24 cellular contexts compared by ENCODE assay signal in genomic region chr6:31169123-31169857, GRCh38. TPM values are rescaled to one million over a fixed set of nuclear protein-coding genes. Genes with fewer than 3 reads are reported as not detected.
DNase-seq lines count a peak whose midpoint lies in the region; ATAC-seq, FAIRE-seq and TF ChIP-seq lines count a peak whose summit lies in the region.
"Had no signal": no experiment of that assay in that cellular context is flagged by ENCODE, and none has a peak within 500 bp of the region (broad histone marks: within the 10 kb centered on the region; RNA-seq: fewer than 3 reads in every experiment).

No MANE protein-coding gene starts in this region.

- peak; percentile 65 for ATAC-seq in K562
- ATAC-seq: heart left ventricle; stimulated activated naive CD8-positive, alpha-beta T cell treated with anti-CD3 and anti-CD28 coated beads, Interleukin-15, Interleukin-2, amounts not matched to agents 100 U/mL and 50 U/mL, for 24 hours had no signal

- no peaks in the 10 kb centered on the region for H3K9me3 ChIP-seq in K562 (replicated peaks; ENCODE audit: control insufficient read depth, insufficient read depth, low read depth, low read length)
- H3K9me3 ChIP-seq: A549; BLaER1 treated with 17β-estradiol and CSF1 and Interleukin-3, amounts not matched to agents 10 nM and 100 nM; heart left ventricle; right atrium auricular region; upper lobe of left lung had no signal

- no peak for TF ChIP-seq RAD21 in K562 (CRISPR knock-in tag; conservative IDR thresholded peaks at IDR 0.05 in 1 of 2, IDR thresholded peaks at IDR 0.05 in 1 of 2)

- no peak for DNase-seq in activated CD4-positive, alpha-beta T cell treated with anti-CD3 and anti-CD28 coated beads, Interleukin-2, amount 10 ng/mL, durations not matched to agents 24 days and 14 days
- DNase-seq in activated CD4-positive, alpha-beta T cell treated with anti-CD3 and anti-CD28 coated beads for 1 hour: no peak
- peak; percentile 33 to 46 (median 44) for DNase-seq in K562 (ENCODE audit: extremely low read depth in 1 of 4, low spot score in 3 of 4)
- peak; percentile 30 for DNase-seq in renal cortical epithelial cell (ENCODE audit: low read depth)
- DNase-seq in activated CD4-positive, CD25-positive, alpha-beta regulatory T cell (lab: John Stamatoyannopoulos, UW): no peak
- DNase-seq in DMS53 (lab: John Stamatoyannopoulos, UW): no peak
- DNase-seq: activated effector memory CD4-positive, alpha-beta T cell treated with Interleukin-2 at 50 U/mL for 16 hours; amniotic stem cell; DMS 273 treated with DMSO at 0.1 percent for 48 hours; effector memory CD4-positive, alpha-beta T cell; GOT3; heart left ventricle; NCI-H1092; NCI-H2081; NCI-H524 treated with DMSO at 0.1 percent for 48 hours; stimulated activated CD4-positive, alpha-beta T cell treated with anti-CD3 and anti-CD28 coated beads, Interleukin-15, amount 100 ng/mL, for 24 hours; stimulated activated naive CD8-positive, alpha-beta T cell treated with anti-CD3 and anti-CD28 coated beads, Interleukin-15, Interleukin-2, amounts not matched to agents 100 U/mL and 50 U/mL, for 24 hours; T-helper 9 cell had no signal

- no peak for TF ChIP-seq EP300 in K562 (IDR thresholded peaks at IDR 0.05; ENCODE audit: low read length)

- H3K4me3 Mint-ChIP-seq in activated CD4-positive, alpha-beta T cell treated with anti-CD3 and anti-CD28 coated beads, Interleukin-2, amount 10 ng/mL, durations not matched to agents 24 days and 14 days: no peak overlapping the region

- FAIRE-seq in K562 (lab: Jason Lieb, UNC): peak; percentile 89
- FAIRE-seq: A549 had no signal

- CTCF ChIA-PET in K562 (lab: Yijun Ruan, JAX; ENCODE audit: low intra/inter-chr PET ratio): no interaction called here

- H3K4me3 ChIP-seq in K562: no peak overlapping the region
- H3K4me3 ChIP-seq: A549; BLaER1 treated with 17β-estradiol and CSF1 and Interleukin-3, amounts not matched to agents 10 nM and 100 nM; heart left ventricle; right atrium auricular region; SK-N-MC; upper lobe of left lung had no signal

- BruUV-seq in K562 (replicated peaks; lab: Mats Ljungman, UMichigan): no TSS peak

- H3K27ac Mint-ChIP-seq in activated CD4-positive, alpha-beta T cell treated with anti-CD3 and anti-CD28 coated beads, Interleukin-2, amount 10 ng/mL, durations not matched to agents 24 days and 14 days: peak overlapping the region; percentile 18

- no peaks in the 10 kb centered on the region for H3K27me3 ChIP-seq in K562 (ENCODE audit: control insufficient read depth in 2 of 2, insufficient read depth in 2 of 2, low read length in 2 of 2)
- H3K27me3 ChIP-seq: BLaER1 treated with 17β-estradiol and CSF1 and Interleukin-3, amounts not matched to agents 10 nM and 100 nM; heart left ventricle; right atrium auricular region; upper lobe of left lung had no signal

- intact Hi-C loops in activated CD4-positive, alpha-beta T cell treated with anti-CD3 and anti-CD28 coated beads, Interleukin-2, amount 10 ng/mL, durations not matched to agents 24 days and 14 days (cut with micrococcal nuclease): no loop called here
- intact Hi-C loops in K562 (cut with micrococcal nuclease): no loop called here

- in situ Hi-C loops in K562 (cut with MboI): no loop called here

- no peaks in the 10 kb centered on the region for H3K27me3 Mint-ChIP-seq in activated CD4-positive, alpha-beta T cell treated with anti-CD3 and anti-CD28 coated beads, Interleukin-2, amount 10 ng/mL, durations not matched to agents 24 days and 14 days

- H3K4me2 ChIP-seq in K562 (ENCODE audit: insufficient read depth, low read length): peak overlapping the region; percentile 33; the same call in 1 of the 2 replicates
- H3K4me2 ChIP-seq: A549; BLaER1 treated with 17β-estradiol and CSF1 and Interleukin-3, amounts not matched to agents 10 nM and 100 nM had no signal

- no peaks in the 10 kb centered on the region for H3K36me3 ChIP-seq in K562 (ENCODE audit: control insufficient read depth, insufficient read depth, low read length)
- H3K36me3 ChIP-seq: heart left ventricle, right atrium auricular region, upper lobe of left lung had no signal

- H4K20me1 ChIP-seq in K562 (replicated peaks; ENCODE audit: control insufficient read depth, insufficient read depth, low read length): no peaks in the 10 kb centered on the region
- H4K20me1 ChIP-seq: BLaER1 treated with 17β-estradiol and CSF1 and Interleukin-3, amounts not matched to agents 10 nM and 100 nM had no signal

- peaks cover 5% of the 10 kb centered on the region for H3K4me1 Mint-ChIP-seq in activated CD4-positive, alpha-beta T cell treated with anti-CD3 and anti-CD28 coated beads, Interleukin-2, amount 10 ng/mL, durations not matched to agents 24 days and 14 days

- no peak overlapping the region; the same call in 2 of the 3 replicates for H3K27ac ChIP-seq in K562 (ENCODE audit: extremely low read depth, low read depth, low read length)
- H3K27ac ChIP-seq: A549; BLaER1 treated with 17β-estradiol and CSF1 and Interleukin-3, amounts not matched to agents 10 nM and 100 nM; heart left ventricle; right atrium auricular region; SK-N-MC; upper lobe of left lung had no signal

- no peaks in the 10 kb centered on the region for H3K9me1 ChIP-seq in K562 (ENCODE audit: control insufficient read depth, insufficient read depth, low read length)

- peak overlapping the region; percentile 64 for H2AFZ ChIP-seq in K562 (ENCODE audit: low read depth, low read length)

- peaks cover 18 to 26% of the 10 kb centered on the region in 2 experiments for H3K4me1 ChIP-seq in K562 (replicated peaks in 1 of 2; ENCODE audit: control insufficient read depth in 2 of 2, insufficient read depth in 2 of 2, low read length in 2 of 2)
- H3K4me1 ChIP-seq: BLaER1 treated with 17β-estradiol and CSF1 and Interleukin-3, amounts not matched to agents 10 nM and 100 nM; right atrium auricular region; upper lobe of left lung had no signal

- TF ChIP-seq CTCF in K562 (IDR thresholded peaks at IDR 0.05 in 2 of 3, conservative IDR thresholded peaks at IDR 0.05 in 1 of 3; ENCODE audit: insufficient read depth in 2 of 3, low read depth in 1 of 3, low read length in 3 of 3): no peak

- POLR2A ChIA-PET in K562 (lab: Yijun Ruan, JAX): interaction anchor here (0.6 to 2.0 kb wide), 12 partner anchors 9 to 1630 kb away, joined by 3 to 7 read pairs (median 4); partner anchors contain the start of genes MICA and TCF19

- no peak for TF ChIP-seq POLR2A in K562 (conservative IDR thresholded peaks at IDR 0.05)

- no peaks in the 10 kb centered on the region for H3K79me2 ChIP-seq in K562 (ENCODE audit: control insufficient read depth, insufficient read depth, low read length)

- no peaks in the 10 kb centered on the region for H3K9me3 Mint-ChIP-seq in activated CD4-positive, alpha-beta T cell treated with anti-CD3 and anti-CD28 coated beads, Interleukin-2, amount 10 ng/mL, durations not matched to agents 24 days and 14 days

- WGBS in K562 (ENCODE audit: insufficient coverage, low coverage, missing lambda C conversion rate): 24% methylated on average over 10 of the region's 10 CpGs

- peaks cover 5% of the 10 kb centered on the region for H3K36me3 Mint-ChIP-seq in activated CD4-positive, alpha-beta T cell treated with anti-CD3 and anti-CD28 coated beads, Interleukin-2, amount 10 ng/mL, durations not matched to agents 24 days and 14 days (ENCODE audit: low read depth)

- H3K9ac ChIP-seq in K562 (ENCODE audit: insufficient read depth in 1 of 2, low read depth in 2 of 2, low read length in 2 of 2): peak overlapping the region in 1 of 2 experiments; percentile 82; a peak in 2 of 4 replicates
- H3K9ac ChIP-seq: BLaER1 treated with 17β-estradiol and CSF1 and Interleukin-3, amounts not matched to agents 10 nM and 100 nM had no signal

RNA-seq across cellular contexts. Expression of gene POU5F1, which starts 1.2 kb away (rescaled TPM):
- not detected in 2 replicates for total RNA-seq in activated CD4-positive, alpha-beta T cell treated with anti-CD3 and anti-CD28 coated beads, Interleukin-2, amount 10 ng/mL, durations not matched to agents 24 days and 14 days
- total RNA-seq in K562 (2011; cell fraction: chromatin; rRNA removed; ENCODE audit: low replicate concordance): not detected in 2 replicates
- not detected in 2 replicates for total RNA-seq in K562 (2011; cell fraction: nucleolus; rRNA removed)
- total RNA-seq in K562 (2011; cell fraction: nucleoplasm; rRNA removed): not detected in 2 replicates
- total RNA-seq in K562 (2014; rRNA removed) (not detected in 2 replicates), K562 (2014; rRNA removed; fragmentation: Illumina TruSeq; extraction: Trizol) (not detected in 2 replicates), K562 (2015; rRNA removed; fragmentation: Illumina TruSeq; extraction: Trizol) (not detected in 2 replicates), K562 (2021) (2.0 and 2.3 TPM in 2 replicates), renal cortical epithelial cell (6.6 and 11.3 TPM in 2 replicates)
- polyA plus RNA-seq in K562 (2011; rRNA removed) (not detected in 2 replicates), K562 (2014; fragmentation: Illumina TruSeq; extraction: Trizol) (not detected in 2 replicates), K562 (2014; fragmentation: Nextera tagmentation; extraction: Ambion mirVana) (under 1 TPM; 0.06 to 0.10 TPM), K562 (2014; rRNA removed) (not detected in 2 replicates)
- polyA plus RNA-seq in K562 (2011; cell fraction: cytosol; rRNA removed): 0.31 TPM in 1 of 2 replicates, not detected in the other
- not detected in 2 replicates for polyA plus RNA-seq in K562 (2011; cell fraction: nucleus; rRNA removed)
- 0.13 and 0.58 TPM in 2 replicates for polyA plus RNA-seq in K562 (2012)
- polyA minus RNA-seq in K562 (2011; rRNA and poly(A)+ RNA removed): not detected in 2 replicates
- polyA minus RNA-seq in K562 (2011; cell fraction: cytosol; rRNA and poly(A)+ RNA removed): not detected in 2 replicates
- polyA minus RNA-seq in K562 (2011; cell fraction: nucleus; rRNA and poly(A)+ RNA removed): not detected in 2 replicates
- total RNA-seq: mononuclear cell, right atrium auricular region had no signal

RNA-seq across cellular contexts. Expression of gene TCF19, which starts 10.9 kb away (rescaled TPM):
- total RNA-seq in activated CD4-positive, alpha-beta T cell treated with anti-CD3 and anti-CD28 coated beads, Interleukin-2, amount 10 ng/mL, durations not matched to agents 24 days and 14 days: 79.5 and 82.6 TPM in 2 replicates
- total RNA-seq in K562 (2011; cell fraction: chromatin; rRNA removed; ENCODE audit: low replicate concordance): 13.4 and 20.5 TPM in 2 replicates
- total RNA-seq in K562 (2011; cell fraction: nucleolus; rRNA removed): 14.2 and 21.0 TPM in 2 replicates
- total RNA-seq in K562 (2011; cell fraction: nucleoplasm; rRNA removed): 11.6 and 14.0 TPM in 2 replicates
- total RNA-seq in K562 (2014; rRNA removed): 42.5 and 68.9 TPM in 2 replicates
- 19.3 and 19.4 TPM in 2 replicates for total RNA-seq in K562 (2014; rRNA removed; fragmentation: Illumina TruSeq; extraction: Trizol)
- 29.6 and 33.1 TPM in 2 replicates for total RNA-seq in K562 (2015; rRNA removed; fragmentation: Illumina TruSeq; extraction: Trizol)
- 30.2 and 31.1 TPM in 2 replicates for total RNA-seq in K562 (2021)
- 18.2 and 23.0 TPM in 2 replicates for polyA plus RNA-seq in K562 (2011; rRNA removed)
- polyA plus RNA-seq in K562 (2011; cell fraction: cytosol; rRNA removed): 18.2 and 36.2 TPM in 2 replicates
- polyA plus RNA-seq in K562 (2011; cell fraction: nucleus; rRNA removed): 27.6 and 49.1 TPM in 2 replicates
- polyA plus RNA-seq in K562 (2012): 25.4 and 39.5 TPM in 2 replicates
- 25.7 and 29.2 TPM in 2 replicates for polyA plus RNA-seq in K562 (2014; fragmentation: Illumina TruSeq; extraction: Trizol)
- 1 to 10 TPM; 4.2 to 4.6 TPM for polyA plus RNA-seq in K562 (2014; fragmentation: Nextera tagmentation; extraction: Ambion mirVana)
- polyA plus RNA-seq in K562 (2014; rRNA removed): 30.0 and 33.6 TPM in 2 replicates
- 10.6 and 12.5 TPM in 2 replicates for polyA minus RNA-seq in K562 (2011; rRNA and poly(A)+ RNA removed)
- polyA minus RNA-seq in K562 (2011; cell fraction: cytosol; rRNA and poly(A)+ RNA removed): 10.9 TPM in 2 replicates
- polyA minus RNA-seq in K562 (2011; cell fraction: nucleus; rRNA and poly(A)+ RNA removed): 6.3 and 8.2 TPM in 2 replicates
- 2.2 and 10.8 TPM in 2 replicates for total RNA-seq in renal cortical epithelial cell

RNA-seq across cellular contexts. Expression of gene CCHCR1, which starts 11.7 kb away (rescaled TPM):
- 51.5 and 52.7 TPM in 2 replicates for total RNA-seq in activated CD4-positive, alpha-beta T cell treated with anti-CD3 and anti-CD28 coated beads, Interleukin-2, amount 10 ng/mL, durations not matched to agents 24 days and 14 days
- 107 and 201 TPM in 2 replicates for total RNA-seq in K562 (2011; cell fraction: chromatin; rRNA removed; ENCODE audit: low replicate concordance)
- total RNA-seq in K562 (2011; cell fraction: nucleolus; rRNA removed): 93.2 and 100 TPM in 2 replicates
- total RNA-seq in K562 (2011; cell fraction: nucleoplasm; rRNA removed): 98.8 and 128 TPM in 2 replicates
- total RNA-seq in K562 (2014; rRNA removed): 37.6 and 40.3 TPM in 2 replicates
- total RNA-seq in K562 (2014; rRNA removed; fragmentation: Illumina TruSeq; extraction: Trizol): 26.2 and 29.8 TPM in 2 replicates
- 32.2 and 34.8 TPM in 2 replicates for total RNA-seq in K562 (2015; rRNA removed; fragmentation: Illumina TruSeq; extraction: Trizol)
- 35.0 and 45.8 TPM in 2 replicates for total RNA-seq in K562 (2021)
- polyA plus RNA-seq in K562 (2011; rRNA removed): 31.2 and 32.0 TPM in 2 replicates
- 22.6 and 37.5 TPM in 2 replicates for polyA plus RNA-seq in K562 (2011; cell fraction: cytosol; rRNA removed)
- polyA plus RNA-seq in K562 (2011; cell fraction: nucleus; rRNA removed): 98.6 and 137 TPM in 2 replicates
- 35.4 and 47.1 TPM in 2 replicates for polyA plus RNA-seq in K562 (2012)
- polyA plus RNA-seq in K562 (2014; fragmentation: Illumina TruSeq; extraction: Trizol): 29.3 and 36.1 TPM in 2 replicates
- 1 to 10 TPM; 1.2 to 1.8 TPM for polyA plus RNA-seq in K562 (2014; fragmentation: Nextera tagmentation; extraction: Ambion mirVana)
- polyA plus RNA-seq in K562 (2014; rRNA removed): 45.9 and 47.3 TPM in 2 replicates
- polyA minus RNA-seq in K562 (2011; rRNA and poly(A)+ RNA removed): 22.0 and 24.5 TPM in 2 replicates
- 16.9 and 22.0 TPM in 2 replicates for polyA minus RNA-seq in K562 (2011; cell fraction: cytosol; rRNA and poly(A)+ RNA removed)
- 41.9 and 47.2 TPM in 2 replicates for polyA minus RNA-seq in K562 (2011; cell fraction: nucleus; rRNA and poly(A)+ RNA removed)
- total RNA-seq in renal cortical epithelial cell: 12.9 and 21.0 TPM in 2 replicates

RNA-seq across cellular contexts. Expression of gene PSORS1C2, which starts 30.4 kb away (rescaled TPM):
- total RNA-seq in activated CD4-positive, alpha-beta T cell treated with anti-CD3 and anti-CD28 coated beads, Interleukin-2, amount 10 ng/mL, durations not matched to agents 24 days and 14 days: not detected in 2 replicates
- not detected in 2 replicates for total RNA-seq in K562 (2011; cell fraction: chromatin; rRNA removed; ENCODE audit: low replicate concordance)
- total RNA-seq in K562 (2011; cell fraction: nucleolus; rRNA removed): not detected in 2 replicates
- not detected in 2 replicates for total RNA-seq in K562 (2011; cell fraction: nucleoplasm; rRNA removed)
- not detected in 2 replicates for total RNA-seq in K562 (2014; rRNA removed)
- total RNA-seq in K562 (2014; rRNA removed; fragmentation: Illumina TruSeq; extraction: Trizol): not detected in 2 replicates
- total RNA-seq in K562 (2015; rRNA removed; fragmentation: Illumina TruSeq; extraction: Trizol): not detected in 2 replicates
- total RNA-seq in K562 (2021): not detected in 2 replicates
- not detected in 2 replicates for polyA plus RNA-seq in K562 (2011; rRNA removed)
- not detected in 2 replicates for polyA plus RNA-seq in K562 (2011; cell fraction: cytosol; rRNA removed)
- not detected in 2 replicates for polyA plus RNA-seq in K562 (2011; cell fraction: nucleus; rRNA removed)
- 0.07 TPM in 1 of 2 replicates, not detected in the other for polyA plus RNA-seq in K562 (2012)
- polyA plus RNA-seq in K562 (2014; fragmentation: Illumina TruSeq; extraction: Trizol): not detected in 2 replicates
- not detected for polyA plus RNA-seq in K562 (2014; fragmentation: Nextera tagmentation; extraction: Ambion mirVana)
- polyA plus RNA-seq in K562 (2014; rRNA removed): not detected in 2 replicates
- polyA minus RNA-seq in K562 (2011; rRNA and poly(A)+ RNA removed): not detected in 2 replicates
- polyA minus RNA-seq in K562 (2011; cell fraction: cytosol; rRNA and poly(A)+ RNA removed): not detected in 2 replicates
- polyA minus RNA-seq in K562 (2011; cell fraction: nucleus; rRNA and poly(A)+ RNA removed): not detected in 2 replicates
- not detected in 2 replicates for total RNA-seq in renal cortical epithelial cell
- total RNA-seq: heart left ventricle, mononuclear cell, right atrium auricular region, upper lobe of left lung had no signal
- polyA plus RNA-seq: heart left ventricle had no signal

RNA-seq across cellular contexts. Expression of gene CDSN, which starts 49.0 kb away (rescaled TPM):
- not detected in 2 replicates for total RNA-seq in activated CD4-positive, alpha-beta T cell treated with anti-CD3 and anti-CD28 coated beads, Interleukin-2, amount 10 ng/mL, durations not matched to agents 24 days and 14 days
- not detected in 2 replicates for total RNA-seq in K562 (2011; cell fraction: chromatin; rRNA removed; ENCODE audit: low replicate concordance)
- total RNA-seq in K562 (2011; cell fraction: nucleolus; rRNA removed): not detected in 2 replicates
- not detected in 2 replicates for total RNA-seq in K562 (2011; cell fraction: nucleoplasm; rRNA removed)
- total RNA-seq in K562 (2014; rRNA removed) (not detected in 2 replicates), K562 (2014; rRNA removed; fragmentation: Illumina TruSeq; extraction: Trizol) (not detected in 2 replicates), K562 (2015; rRNA removed; fragmentation: Illumina TruSeq; extraction: Trizol) (not detected in 2 replicates), K562 (2021) (not detected in 2 replicates), renal cortical epithelial cell (under 0.01 and 0.05 TPM in 2 replicates)
- polyA plus RNA-seq in K562 (2011; rRNA removed) (not detected in 2 replicates), K562 (2014; fragmentation: Illumina TruSeq; extraction: Trizol) (not detected in 2 replicates), K562 (2014; fragmentation: Nextera tagmentation; extraction: Ambion mirVana) (not detected), K562 (2014; rRNA removed) (not detected in 2 replicates)
- not detected in 2 replicates for polyA plus RNA-seq in K562 (2011; cell fraction: cytosol; rRNA removed)
- polyA plus RNA-seq in K562 (2011; cell fraction: nucleus; rRNA removed): not detected in 2 replicates
- polyA plus RNA-seq in K562 (2012): not detected in 2 replicates
- not detected in 2 replicates for polyA minus RNA-seq in K562 (2011; rRNA and poly(A)+ RNA removed)
- polyA minus RNA-seq in K562 (2011; cell fraction: cytosol; rRNA and poly(A)+ RNA removed): not detected in 2 replicates
- not detected in 2 replicates for polyA minus RNA-seq in K562 (2011; cell fraction: nucleus; rRNA and poly(A)+ RNA removed)
- total RNA-seq: mononuclear cell, right atrium auricular region, upper lobe of left lung had no signal
- polyA plus RNA-seq: A549 had no signal

Comparison
In these comparisons a context has a peak if more than half of its experiments do, and no peak if none do; other contexts are left out.
1. DNase-seq: peak in K562 (4 of 4) and renal cortical epithelial cell (single experiment); none in activated CD4-positive, alpha-beta T cell treated with anti-CD3 and anti-CD28 coated beads, Interleukin-2, amount 10 ng/mL, durations not matched to agents 24 days and 14 days (single experiment), activated CD4-positive, alpha-beta T cell treated with anti-CD3 and anti-CD28 coated beads for 1 hour (single experiment), activated CD4-positive, CD25-positive, alpha-beta regulatory T cell (0 of 4) and DMS53 (single experiment).